Comparison of ENCODE assay signal across 25 cellular contexts in genomic region chr6:66145867-66146266, GRCh38.
"Had no signal": no experiment of that assay in that cellular context is flagged by ENCODE, and none has a peak within 500 bp of the region (broad histone marks: within the 10 kb centered on the region; RNA-seq: fewer than 3 reads in every experiment).

No MANE protein-coding gene starts in this region.

- H3K27me3 ChIP-seq: colonic mucosa, dorsolateral prefrontal cortex, esophagus muscularis mucosa, esophagus squamous epithelium, foreskin keratinocyte, gastrocnemius medialis, gastroesophageal sphincter, heart left ventricle, heart right ventricle had no signal

- H3K36me3 ChIP-seq: colonic mucosa, esophagus muscularis mucosa, esophagus squamous epithelium, gastrocnemius medialis, gastroesophageal sphincter, heart left ventricle, heart right ventricle had no signal

- H3K27ac Mint-ChIP-seq: dendritic cell treated with granulocyte-macrophage colony-stimulating factor and Interleukin-4, amounts not matched to agents 40 ng/mL and 50 ng/mL, for 4 days; effector memory CD8-positive, alpha-beta T cell; endodermal cell had no signal

- H3K27me3 Mint-ChIP-seq: dendritic cell treated with granulocyte-macrophage colony-stimulating factor and Interleukin-4, amounts not matched to agents 40 ng/mL and 50 ng/mL, for 4 days; effector memory CD8-positive, alpha-beta T cell had no signal

- H3K27ac ChIP-seq: colonic mucosa, coronary artery, dorsolateral prefrontal cortex, epithelial cell of prostate, esophagus muscularis mucosa, esophagus squamous epithelium, foreskin keratinocyte, gastrocnemius medialis, gastroesophageal sphincter, heart left ventricle, heart right ventricle had no signal

- H3K4me3 Mint-ChIP-seq: dendritic cell treated with granulocyte-macrophage colony-stimulating factor and Interleukin-4, amounts not matched to agents 40 ng/mL and 50 ng/mL, for 4 days; effector memory CD8-positive, alpha-beta T cell; endodermal cell had no signal

- H3K9me3 ChIP-seq: colonic mucosa, esophagus muscularis mucosa, gastrocnemius medialis, gastroesophageal sphincter had no signal

- ATAC-seq: effector memory CD8-positive, alpha-beta T cell; esophagus mucosa; foreskin keratinocyte; gastrocnemius medialis; gastroesophageal sphincter; heart left ventricle had no signal

- DNase-seq: colonic mucosa; cortex of kidney; dermis blood vessel endothelial cell; dorsolateral prefrontal cortex; effector CD4-positive, alpha-beta T cell; effector CD8-positive, alpha-beta T cell; effector memory CD4-positive, alpha-beta T cell; effector memory CD8-positive, alpha-beta T cell; endodermal cell; erythroblast; esophagus squamous epithelium; foreskin fibroblast; foreskin keratinocyte; foreskin melanocyte; gastrocnemius medialis; glutamatergic neuron; head of caudate nucleus; heart left ventricle; heart right ventricle had no signal

- H3K4me3 ChIP-seq: colonic mucosa, coronary artery, dorsolateral prefrontal cortex, esophagus muscularis mucosa, esophagus squamous epithelium, gastrocnemius medialis, gastroesophageal sphincter, heart left ventricle, heart right ventricle had no signal

- H3K4me1 ChIP-seq: colonic mucosa, esophagus muscularis mucosa, esophagus squamous epithelium, foreskin keratinocyte, gastrocnemius medialis, gastroesophageal sphincter, heart left ventricle, heart right ventricle had no signal
